ENCODE assay signal across 1 cellular context in genomic region chr22:21982338-21982965, GRCh38.
TF ChIP-seq lines count a peak whose summit lies in the region.

TOP3B (minus strand) TSS chr22:21982787; CDS start chr22:21975709, 7,078 bp downstream.

TF ChIP-seq in HepG2, 621 proteins besides CTCF, POLR2A, EP300 and RAD21 (continued from another document and continues in another):
- TF ChIP-seq HNF1B (CRISPR knock-in tag; IDR thresholded peaks at IDR 0.05) (peak; percentile 85), ADNP (CRISPR knock-in tag; IDR thresholded peaks at IDR 0.05) (no peak), THYN1 (CRISPR knock-in tag; IDR thresholded peaks at IDR 0.05; ENCODE audit: borderline replicate concordance, low read depth) (no peak), HOMEZ (CRISPR knock-in tag; IDR thresholded peaks at IDR 0.05; ENCODE audit: low read depth) (no peak; the same call in 1 of the 2 replicates), PAX8 (CRISPR knock-in tag; IDR thresholded peaks at IDR 0.05; ENCODE audit: borderline replicate concordance) (no peak), SRSF9 (IDR thresholded peaks at IDR 0.05; ENCODE audit: borderline replicate concordance, insufficient read depth, low read depth, low read length, poor library complexity, severe bottlenecking) (no peak), RELA (CRISPR knock-in tag; IDR thresholded peaks at IDR 0.05) (peak; percentile 90), ESRRA (CRISPR knock-in tag; IDR thresholded peaks at IDR 0.05; ENCODE audit: low read depth) (0 out of 2 replicates have a peak, but pooled peaks have one; percentile 45), ARID4A (CRISPR knock-in tag; IDR thresholded peaks at IDR 0.05; ENCODE audit: borderline replicate concordance) (peak; percentile 87; the same call in 1 of the 2 replicates), ASH2L (IDR thresholded peaks at IDR 0.05; ENCODE audit: insufficient read length, low read depth, low read length) (peak; percentile 91), ZNF782 (CRISPR knock-in tag; IDR thresholded peaks at IDR 0.05; ENCODE audit: borderline replicate concordance) (peak; percentile 86; the same call in 1 of the 2 replicates), ZFP82 (CRISPR knock-in tag; IDR thresholded peaks at IDR 0.05; ENCODE audit: borderline replicate concordance) (peak; percentile 87), PBX2 (CRISPR knock-in tag; IDR thresholded peaks at IDR 0.05) (no peak), ZNF329 (CRISPR knock-in tag; IDR thresholded peaks at IDR 0.05; ENCODE audit: low read depth) (peak; percentile 56; the same call in 1 of the 2 replicates), ZKSCAN8 (CRISPR knock-in tag; IDR thresholded peaks at IDR 0.05; ENCODE audit: borderline replicate concordance) (peak; percentile 77), TEAD3 (CRISPR knock-in tag; optimal IDR thresholded peaks at IDR 0.05; ENCODE audit: borderline replicate concordance) (peak; percentile 89), ZHX1 (CRISPR knock-in tag; IDR thresholded peaks at IDR 0.05; ENCODE audit: low read depth) (0 out of 2 replicates have a peak, but pooled peaks have one; percentile 34), CENPT (CRISPR knock-in tag; IDR thresholded peaks at IDR 0.05; ENCODE audit: low read depth) (no peak), ZNF629 (CRISPR knock-in tag; conservative IDR thresholded peaks at IDR 0.05) (peak; percentile 53), RFX3 (CRISPR knock-in tag; IDR thresholded peaks at IDR 0.05) (no peak), MTF2 (CRISPR knock-in tag; IDR thresholded peaks at IDR 0.05; ENCODE audit: borderline replicate concordance) (no peak), ZKSCAN5 (CRISPR knock-in tag; IDR thresholded peaks at IDR 0.05) (no peak), ELF1 (CRISPR knock-in tag; IDR thresholded peaks at IDR 0.05) (peak; percentile 96), ZNF589 (CRISPR knock-in tag; conservative IDR thresholded peaks at IDR 0.05) (peak; percentile 83; the same call in 1 of the 2 replicates), ZNF563 (CRISPR knock-in tag; IDR thresholded peaks at IDR 0.05) (peak; percentile 78), ZNF430 (CRISPR knock-in tag; IDR thresholded peaks at IDR 0.05) (0 out of 2 replicates have a peak, but pooled peaks have one; percentile 57), SP4 (CRISPR knock-in tag; IDR thresholded peaks at IDR 0.05) (peak; percentile 69), MIER3 (CRISPR knock-in tag; IDR thresholded peaks at IDR 0.05; ENCODE audit: borderline replicate concordance) (peak; percentile 85; the same call in 1 of the 2 replicates), SALL1 (CRISPR knock-in tag; IDR thresholded peaks at IDR 0.05) (peak; percentile 88), MEF2D (CRISPR knock-in tag; IDR thresholded peaks at IDR 0.05) (peak; percentile 61), CBX2 (IDR thresholded peaks at IDR 0.05; ENCODE audit: low read depth, low read length) (no peak; the same call in 1 of the 2 replicates), CBX2 (CRISPR knock-in tag; IDR thresholded peaks at IDR 0.05; ENCODE audit: low read depth) (no peak)
- TF ChIP-seq, protein P1, sequence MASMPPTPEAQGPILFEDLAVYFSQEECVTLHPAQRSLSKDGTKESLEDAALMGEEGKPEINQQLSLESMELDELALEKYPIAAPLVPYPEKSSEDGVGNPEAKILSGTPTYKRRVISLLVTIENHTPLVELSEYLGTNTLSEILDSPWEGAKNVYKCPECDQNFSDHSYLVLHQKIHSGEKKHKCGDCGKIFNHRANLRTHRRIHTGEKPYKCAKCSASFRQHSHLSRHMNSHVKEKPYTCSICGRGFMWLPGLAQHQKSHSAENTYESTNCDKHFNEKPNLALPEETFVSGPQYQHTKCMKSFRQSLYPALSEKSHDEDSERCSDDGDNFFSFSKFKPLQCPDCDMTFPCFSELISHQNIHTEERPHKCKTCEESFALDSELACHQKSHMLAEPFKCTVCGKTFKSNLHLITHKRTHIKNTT (CRISPR knock-in tag; IDR thresholded peaks at IDR 0.05), result no peak
- TF ChIP-seq, protein P2, sequence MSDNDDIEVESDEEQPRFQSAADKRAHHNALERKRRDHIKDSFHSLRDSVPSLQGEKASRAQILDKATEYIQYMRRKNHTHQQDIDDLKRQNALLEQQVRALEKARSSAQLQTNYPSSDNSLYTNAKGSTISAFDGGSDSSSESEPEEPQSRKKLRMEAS (IDR thresholded peaks at IDR 0.05), result peak; percentile 65
- TF ChIP-seq, protein P3, sequence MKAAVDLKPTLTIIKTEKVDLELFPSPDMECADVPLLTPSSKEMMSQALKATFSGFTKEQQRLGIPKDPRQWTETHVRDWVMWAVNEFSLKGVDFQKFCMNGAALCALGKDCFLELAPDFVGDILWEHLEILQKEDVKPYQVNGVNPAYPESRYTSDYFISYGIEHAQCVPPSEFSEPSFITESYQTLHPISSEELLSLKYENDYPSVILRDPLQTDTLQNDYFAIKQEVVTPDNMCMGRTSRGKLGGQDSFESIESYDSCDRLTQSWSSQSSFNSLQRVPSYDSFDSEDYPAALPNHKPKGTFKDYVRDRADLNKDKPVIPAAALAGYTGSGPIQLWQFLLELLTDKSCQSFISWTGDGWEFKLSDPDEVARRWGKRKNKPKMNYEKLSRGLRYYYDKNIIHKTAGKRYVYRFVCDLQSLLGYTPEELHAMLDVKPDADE (CRISPR knock-in tag; IDR thresholded peaks at IDR 0.05), result peak; percentile 43; the same call in 1 of the 2 replicates
- TF ChIP-seq, protein P4, sequence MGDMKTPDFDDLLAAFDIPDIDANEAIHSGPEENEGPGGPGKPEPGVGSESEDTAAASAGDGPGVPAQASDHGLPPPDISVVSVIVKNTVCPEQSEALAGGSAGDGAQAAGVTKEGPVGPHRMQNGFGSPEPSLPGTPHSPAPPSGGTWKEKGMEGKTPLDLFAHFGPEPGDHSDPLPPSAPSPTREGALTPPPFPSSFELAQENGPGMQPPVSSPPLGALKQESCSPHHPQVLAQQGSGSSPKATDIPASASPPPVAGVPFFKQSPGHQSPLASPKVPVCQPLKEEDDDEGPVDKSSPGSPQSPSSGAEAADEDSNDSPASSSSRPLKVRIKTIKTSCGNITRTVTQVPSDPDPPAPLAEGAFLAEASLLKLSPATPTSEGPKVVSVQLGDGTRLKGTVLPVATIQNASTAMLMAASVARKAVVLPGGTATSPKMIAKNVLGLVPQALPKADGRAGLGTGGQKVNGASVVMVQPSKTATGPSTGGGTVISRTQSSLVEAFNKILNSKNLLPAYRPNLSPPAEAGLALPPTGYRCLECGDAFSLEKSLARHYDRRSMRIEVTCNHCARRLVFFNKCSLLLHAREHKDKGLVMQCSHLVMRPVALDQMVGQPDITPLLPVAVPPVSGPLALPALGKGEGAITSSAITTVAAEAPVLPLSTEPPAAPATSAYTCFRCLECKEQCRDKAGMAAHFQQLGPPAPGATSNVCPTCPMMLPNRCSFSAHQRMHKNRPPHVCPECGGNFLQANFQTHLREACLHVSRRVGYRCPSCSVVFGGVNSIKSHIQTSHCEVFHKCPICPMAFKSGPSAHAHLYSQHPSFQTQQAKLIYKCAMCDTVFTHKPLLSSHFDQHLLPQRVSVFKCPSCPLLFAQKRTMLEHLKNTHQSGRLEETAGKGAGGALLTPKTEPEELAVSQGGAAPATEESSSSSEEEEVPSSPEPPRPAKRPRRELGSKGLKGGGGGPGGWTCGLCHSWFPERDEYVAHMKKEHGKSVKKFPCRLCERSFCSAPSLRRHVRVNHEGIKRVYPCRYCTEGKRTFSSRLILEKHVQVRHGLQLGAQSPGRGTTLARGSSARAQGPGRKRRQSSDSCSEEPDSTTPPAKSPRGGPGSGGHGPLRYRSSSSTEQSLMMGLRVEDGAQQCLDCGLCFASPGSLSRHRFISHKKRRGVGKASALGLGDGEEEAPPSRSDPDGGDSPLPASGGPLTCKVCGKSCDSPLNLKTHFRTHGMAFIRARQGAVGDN (CRISPR knock-in tag; IDR thresholded peaks at IDR 0.05), result peak; percentile 85
- TF ChIP-seq, protein P5, sequence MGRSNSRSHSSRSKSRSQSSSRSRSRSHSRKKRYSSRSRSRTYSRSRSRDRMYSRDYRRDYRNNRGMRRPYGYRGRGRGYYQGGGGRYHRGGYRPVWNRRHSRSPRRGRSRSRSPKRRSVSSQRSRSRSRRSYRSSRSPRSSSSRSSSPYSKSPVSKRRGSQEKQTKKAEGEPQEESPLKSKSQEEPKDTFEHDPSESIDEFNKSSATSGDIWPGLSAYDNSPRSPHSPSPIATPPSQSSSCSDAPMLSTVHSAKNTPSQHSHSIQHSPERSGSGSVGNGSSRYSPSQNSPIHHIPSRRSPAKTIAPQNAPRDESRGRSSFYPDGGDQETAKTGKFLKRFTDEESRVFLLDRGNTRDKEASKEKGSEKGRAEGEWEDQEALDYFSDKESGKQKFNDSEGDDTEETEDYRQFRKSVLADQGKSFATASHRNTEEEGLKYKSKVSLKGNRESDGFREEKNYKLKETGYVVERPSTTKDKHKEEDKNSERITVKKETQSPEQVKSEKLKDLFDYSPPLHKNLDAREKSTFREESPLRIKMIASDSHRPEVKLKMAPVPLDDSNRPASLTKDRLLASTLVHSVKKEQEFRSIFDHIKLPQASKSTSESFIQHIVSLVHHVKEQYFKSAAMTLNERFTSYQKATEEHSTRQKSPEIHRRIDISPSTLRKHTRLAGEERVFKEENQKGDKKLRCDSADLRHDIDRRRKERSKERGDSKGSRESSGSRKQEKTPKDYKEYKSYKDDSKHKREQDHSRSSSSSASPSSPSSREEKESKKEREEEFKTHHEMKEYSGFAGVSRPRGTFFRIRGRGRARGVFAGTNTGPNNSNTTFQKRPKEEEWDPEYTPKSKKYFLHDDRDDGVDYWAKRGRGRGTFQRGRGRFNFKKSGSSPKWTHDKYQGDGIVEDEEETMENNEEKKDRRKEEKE (IDR thresholded peaks at IDR 0.05), result no peak
